Comparison of ENCODE assay signal across 22 cellular contexts in the genomic region with DNA sequence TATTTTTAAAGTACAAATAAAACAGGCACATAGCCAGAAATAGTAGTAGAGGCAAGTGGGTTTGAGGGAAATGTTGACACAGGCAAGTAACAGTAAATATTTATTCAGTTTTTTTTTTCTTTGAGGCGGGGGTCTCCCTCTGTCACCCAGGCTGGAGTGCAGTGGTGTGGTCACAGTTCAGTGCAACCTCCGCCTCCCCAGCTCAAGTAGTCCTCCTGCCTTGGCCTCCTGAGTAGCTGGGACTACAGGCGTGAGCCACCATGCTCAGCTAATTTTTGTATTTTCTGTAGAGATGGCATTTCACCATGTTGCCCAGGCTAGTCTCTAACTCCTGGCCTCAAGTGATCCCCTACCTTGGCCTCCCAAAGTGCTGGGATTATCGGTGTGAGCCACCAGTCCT. TPM values are rescaled to one million over a fixed set of nuclear protein-coding genes. Genes with fewer than 3 reads are reported as not detected.
DNase-seq lines count a peak whose midpoint lies in the region; ATAC-seq and TF ChIP-seq lines count a peak whose summit lies in the region.
"Had no signal": no experiment of that assay in that cellular context is flagged by ENCODE, and none has a peak within 500 bp of the region (broad histone marks: within the 10 kb centered on the region; RNA-seq: fewer than 3 reads in every experiment).

No MANE protein-coding gene starts in this region.

- peak; percentile 11; the same call in 1 of the 2 replicates for ATAC-seq in Panc1
- ATAC-seq in omental fat pad (ENCODE audit: low FRiP score): no peak
- no peak for ATAC-seq in CD4-positive, alpha-beta T cell (ENCODE audit: poor library complexity)
- no peak for ATAC-seq in GM21423 (IDR thresholded peaks at IDR 0.05; ENCODE audit: unreplicated experiment)

- peak overlapping the region; percentile 22 for H3K27ac Mint-ChIP-seq in chondrocyte (ENCODE audit: unreplicated experiment)
- H3K27ac Mint-ChIP-seq in osteocyte (ENCODE audit: unreplicated experiment): peak overlapping the region; percentile 63
- no peak overlapping the region for H3K27ac Mint-ChIP-seq in CD4-positive, alpha-beta T cell
- H3K27ac Mint-ChIP-seq: activated CD4-positive, alpha-beta memory T cell treated with anti-CD3 and anti-CD28 coated beads, Interleukin-2, amount 10 ng/mL, durations not matched to agents 7 days and 5 days; activated naive CD4-positive, alpha-beta T cell treated with anti-CD3 and anti-CD28 coated beads for 36 hours; H9; progenitor cell of endocrine pancreas had no signal

- no peaks in the 10 kb centered on the region for H3K27me3 ChIP-seq in Panc1 (ENCODE audit: control insufficient read depth, insufficient read depth, low read length)
- no peaks in the 10 kb centered on the region for H3K27me3 ChIP-seq in CD4-positive, alpha-beta T cell (ENCODE audit: control insufficient read depth, insufficient read depth, low read length)
- H3K27me3 ChIP-seq: BLaER1 treated with 17β-estradiol and CSF1 and Interleukin-3, amounts not matched to agents 10 nM and 100 nM; transverse colon had no signal

- CTCF ChIA-PET in Panc1 (lab: Charles Lee): no interaction called here
- CTCF ChIA-PET in CD4-positive, alpha-beta T cell (lab: Charles Lee): interaction anchor here (1.3 kb wide), 1 partner anchor 30 kb away, joined by 3 read pairs; no protein-coding TSS in a partner anchor

- H3K4me1 ChIP-seq in Panc1 (ENCODE audit: control insufficient read depth, insufficient read depth, low read length): no peaks in the 10 kb centered on the region; the same call in 1 of the 2 replicates

- no peak for TF ChIP-seq POLR2A in lower leg skin (IDR thresholded peaks at IDR 0.05)

- peak; percentile 38 for DNase-seq in Daoy (ENCODE audit: low read depth)
- no peak for DNase-seq in Panc1 (ENCODE audit: low read depth, low spot score)
- DNase-seq in chondrocyte (ENCODE audit: low spot score): no peak
- no peak for DNase-seq in osteocyte (ENCODE audit: extremely low spot score, unreplicated experiment)
- no peak for DNase-seq in omental fat pad (ENCODE audit: low spot score)
- no peak for DNase-seq in CD4-positive, alpha-beta T cell
- DNase-seq in lower leg skin (ENCODE audit: low spot score in 2 of 2): no peak
- DNase-seq: activated CD4-positive, alpha-beta memory T cell treated with anti-CD3 and anti-CD28 coated beads, Interleukin-2, amount 10 ng/mL, durations not matched to agents 7 days and 5 days; activated CD4-positive, alpha-beta T cell treated with anti-CD3 and anti-CD28 coated beads for 1 hour; activated CD8-positive, alpha-beta memory T cell treated with anti-CD3 and anti-CD28 coated beads, Interleukin-2, amount 50 U/mL, for 48 hours; H9; NCI-H1092 treated with DMSO at 0.1 percent for 48 hours; NCI-H187; NCI-H2171 treated with DMSO at 0.1 percent for 48 hours; NCI-H510A treated with DMSO at 0.1 percent for 48 hours; stimulated activated CD4-positive, alpha-beta T cell treated with anti-CD3 and anti-CD28 coated beads, Interleukin-4, amount 100 ng/mL, for 4 hours; transverse colon had no signal

- intact Hi-C loops in Panc1 (cut with micrococcal nuclease; ENCODE audit: unreplicated experiment): no loop called here
- intact Hi-C loops in CD4-positive, alpha-beta T cell (cut with DNase I, micrococcal nuclease): no loop called here
- intact Hi-C loops in lower leg skin (cut with DNase I; ENCODE audit: low total_unique reads): no loop called here

- no peaks in the 10 kb centered on the region for H3K36me3 ChIP-seq in Panc1 (ENCODE audit: control insufficient read depth, insufficient read depth, low read length)
- H3K36me3 ChIP-seq: transverse colon had no signal

- H3K27ac ChIP-seq in Panc1 (ENCODE audit: low read length): no peak overlapping the region
- no peak overlapping the region for H3K27ac ChIP-seq in CD4-positive, alpha-beta T cell (ENCODE audit: low read depth, low read length)
- H3K27ac ChIP-seq: BLaER1 treated with 17β-estradiol and CSF1 and Interleukin-3, amounts not matched to agents 10 nM and 100 nM; SK-N-MC had no signal

- WGBS in lower leg skin, 2 donors: 82 to 86% methylated on average over 4 of the region's 4 CpGs

- POLR2A ChIA-PET in Panc1 (lab: Charles Lee): no interaction called here
- POLR2A ChIA-PET in CD4-positive, alpha-beta T cell (lab: Charles Lee): no interaction called here

- H3K27me3 Mint-ChIP-seq in chondrocyte (ENCODE audit: low read depth) (no peaks in the 10 kb centered on the region), osteocyte (ENCODE audit: unreplicated experiment) (no peaks in the 10 kb centered on the region)
- no peaks in the 10 kb centered on the region for H3K27me3 Mint-ChIP-seq in CD4-positive, alpha-beta T cell
- H3K27me3 Mint-ChIP-seq: activated CD4-positive, alpha-beta memory T cell treated with anti-CD3 and anti-CD28 coated beads, Interleukin-2, amount 10 ng/mL, durations not matched to agents 7 days and 5 days; progenitor cell of endocrine pancreas had no signal

- H3K4me3 ChIP-seq in Panc1 (ENCODE audit: low read depth in 2 of 2, low read length in 2 of 2): no peak overlapping the region
- H3K4me3 ChIP-seq in lower leg skin (ENCODE audit: low read depth, poor library complexity, severe bottlenecking): no peak overlapping the region
- H3K4me3 ChIP-seq: BLaER1 treated with 17β-estradiol and CSF1 and Interleukin-3, amounts not matched to agents 10 nM and 100 nM; SK-N-MC; transverse colon had no signal

- H3K4me3 Mint-ChIP-seq in chondrocyte (ENCODE audit: unreplicated experiment) (no peak overlapping the region), osteocyte (ENCODE audit: unreplicated experiment) (no peak overlapping the region)
- H3K4me3 Mint-ChIP-seq in CD4-positive, alpha-beta T cell: no peak overlapping the region
- H3K4me3 Mint-ChIP-seq: activated CD4-positive, alpha-beta memory T cell treated with anti-CD3 and anti-CD28 coated beads, Interleukin-2, amount 10 ng/mL, durations not matched to agents 7 days and 5 days; activated naive CD4-positive, alpha-beta T cell treated with anti-CD3 and anti-CD28 coated beads for 36 hours; H9 had no signal

- TF ChIP-seq CTCF in Panc1 (IDR thresholded peaks at IDR 0.05) (no peak), chondrocyte (IDR thresholded peaks at IDR 0.05) (no peak), osteocyte (IDR thresholded peaks at IDR 0.05) (no peak), omental fat pad (IDR thresholded peaks at IDR 0.05) (no peak), lower leg skin (IDR thresholded peaks at IDR 0.05) (no peak)
- no peak for TF ChIP-seq CTCF in CD4-positive, alpha-beta T cell (IDR thresholded peaks at IDR 0.05)

- BruUV-seq in Panc1 (replicated peaks; lab: Mats Ljungman, UMichigan): no TSS peak

- in situ Hi-C loops in Panc1 (cut with HindIII; ENCODE audit: low pct_unique_long_range_greater_than_20kb, low sequenced_read_pairs): no loop called here

- H3K4me1 Mint-ChIP-seq in chondrocyte (ENCODE audit: low read depth) (peaks cover 51% of the 10 kb centered on the region), osteocyte (ENCODE audit: unreplicated experiment) (peaks cover 32% of the 10 kb centered on the region)
- no peaks in the 10 kb centered on the region for H3K4me1 Mint-ChIP-seq in CD4-positive, alpha-beta T cell (ENCODE audit: low read depth)
- H3K4me1 Mint-ChIP-seq: H9 had no signal

- H3K36me3 Mint-ChIP-seq in chondrocyte (ENCODE audit: low read depth): peaks cover 37% of the 10 kb centered on the region
- peaks cover 58% of the 10 kb centered on the region for H3K36me3 Mint-ChIP-seq in osteocyte (ENCODE audit: unreplicated experiment)
- no peaks in the 10 kb centered on the region for H3K36me3 Mint-ChIP-seq in CD4-positive, alpha-beta T cell (ENCODE audit: low read depth)

- H3K9me3 Mint-ChIP-seq in chondrocyte (ENCODE audit: low read depth): peaks cover 11% of the 10 kb centered on the region
- H3K9me3 Mint-ChIP-seq in osteocyte (ENCODE audit: unreplicated experiment): peaks cover 9% of the 10 kb centered on the region
- H3K9me3 Mint-ChIP-seq in CD4-positive, alpha-beta T cell: no peaks in the 10 kb centered on the region
- H3K9me3 Mint-ChIP-seq: activated CD4-positive, alpha-beta memory T cell treated with anti-CD3 and anti-CD28 coated beads, Interleukin-2, amount 10 ng/mL, durations not matched to agents 7 days and 5 days; activated naive CD4-positive, alpha-beta T cell treated with anti-CD3 and anti-CD28 coated beads for 36 hours had no signal

- no peaks in the 10 kb centered on the region for H3K9me3 ChIP-seq in Panc1 (ENCODE audit: control insufficient read depth, insufficient read depth, low read depth, low read length)
- H3K9me3 ChIP-seq in CD4-positive, alpha-beta T cell (ENCODE audit: control insufficient read depth, low read length): no peaks in the 10 kb centered on the region
- H3K9me3 ChIP-seq: transverse colon had no signal

RNA-seq across cellular contexts. Expression of gene PHLDB2, which starts 43.5 kb away (rescaled TPM):
- total RNA-seq in Daoy (2014; rRNA removed; shearing (Covaris generic)): 73.2 and 79.5 TPM in 2 replicates
- total RNA-seq in Panc1 (2021; ENCODE audit: unreplicated experiment): 11.3 TPM
- 4.1 TPM for polyA plus RNA-seq in Panc1 (2012; ENCODE audit: insufficient read length)
- total RNA-seq in chondrocyte: 70.3 to 138 TPM (median 133 TPM) in 3 replicates
- total RNA-seq in osteocyte: 134 and 138 TPM in 2 replicates
- 100 to 1,000 TPM in 3 of 4 donors, 10 to 100 TPM in 1; 89.5 to 421 (median 186) TPM for total RNA-seq in omental fat pad
- total RNA-seq in CD4-positive, alpha-beta T cell: 1 to 10 TPM; 5.8 to 6.0 TPM
- total RNA-seq in lower leg skin: 10 to 100 TPM; 23.5 to 81.5 (median 26.2) TPM
